Comparison of ENCODE assay signal across 8 cellular contexts in the genomic region with DNA sequence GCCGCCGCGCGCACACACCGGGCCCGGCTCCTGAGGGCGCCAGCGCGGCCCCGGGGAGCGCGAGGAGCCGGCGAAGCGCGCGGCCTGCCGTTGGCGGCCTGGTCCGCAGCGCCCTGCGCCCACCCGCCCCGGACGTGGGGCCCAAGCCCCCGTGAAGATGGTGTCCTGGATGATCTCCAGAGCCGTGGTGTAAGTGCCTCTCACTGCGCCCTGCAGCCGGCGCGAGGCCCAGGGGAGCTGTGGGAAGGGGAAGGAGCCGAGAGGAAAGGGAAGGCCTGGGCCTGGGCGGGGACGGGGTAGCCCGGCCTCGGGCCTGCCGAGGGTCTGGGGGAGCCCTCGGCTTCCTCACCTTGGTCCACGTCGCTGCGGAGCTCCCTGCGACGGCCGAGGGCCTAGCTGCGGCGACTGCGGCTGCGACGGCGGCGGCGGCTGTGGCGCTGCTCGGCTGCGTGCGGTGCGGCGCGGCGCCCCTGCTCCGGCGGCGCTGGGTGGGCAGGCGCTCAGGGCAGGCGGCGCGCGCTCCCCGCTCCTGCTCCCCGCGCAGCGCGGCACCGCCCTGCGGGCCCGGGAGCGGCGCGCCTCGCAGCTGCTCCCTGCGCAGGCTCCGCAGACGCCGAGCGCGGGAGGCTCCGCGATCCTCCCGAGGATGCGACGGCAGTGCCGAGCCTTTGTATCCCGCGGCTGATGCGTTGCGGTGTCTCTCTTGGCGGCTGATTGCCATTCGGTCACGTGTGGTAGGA. TPM values are rescaled to one million over a fixed set of nuclear protein-coding genes. Genes with fewer than 3 reads are reported as not detected.
DNase-seq lines count a peak whose midpoint lies in the region; ATAC-seq and TF ChIP-seq lines count a peak whose summit lies in the region.

REEP3 (plus strand) TSS at position 13 of the 740 bp plus-strand sequence; CDS start at position 158, 145 bp downstream.

- TF ChIP-seq CTCF in mesothelial cell of epicardium (IDR thresholded peaks at IDR 0.05; ENCODE audit: unreplicated experiment): no peak

- in situ Hi-C loops in endometrial microvascular endothelial cells (cut with HindIII; ENCODE audit: inconsistent ontology term, low pct_unique_long_range_greater_than_20kb, low sequenced_read_pairs): loop anchor here (25.0 kb wide), 2 partner anchors 91 to 191 kb away; no protein-coding TSS in a partner anchor

- peak within 1 kb of the TSS; percentile 83 for H3K4me3 ChIP-seq in BLaER1

- H3K9me3 ChIP-seq in BLaER1: no peaks in the 10 kb centered on the region

- H3K4me2 ChIP-seq in BLaER1: peak within 1 kb of the TSS; percentile 88

- no peaks in the 10 kb centered on the region for H3K27me3 Mint-ChIP-seq in mesothelial cell of epicardium (ENCODE audit: low read depth)

- H4K20me1 ChIP-seq in BLaER1: peaks cover 74% of the 10 kb centered on the region

- no peaks in the 10 kb centered on the region for H3K9me3 Mint-ChIP-seq in mesothelial cell of epicardium

- no peaks in the 10 kb centered on the region for H3K27me3 ChIP-seq in BLaER1

- peaks cover 6% of the 10 kb centered on the region for H3K36me3 Mint-ChIP-seq in mesothelial cell of epicardium

- peak within 1 kb of the TSS; percentile 87 for H3K4me3 Mint-ChIP-seq in mesothelial cell of epicardium

- H3K36me3 ChIP-seq in BLaER1: peaks cover 6% of the 10 kb centered on the region; the same call in 1 of the 2 replicates

- ATAC-seq in GM18873 (IDR thresholded peaks at IDR 0.05; ENCODE audit: low FRiP score, unreplicated experiment): peak; percentile 54
- ATAC-seq in HG03135 (IDR thresholded peaks at IDR 0.05; ENCODE audit: unreplicated experiment): peak; percentile 70

- peaks cover 56% of the 10 kb centered on the region for H3K4me1 Mint-ChIP-seq in mesothelial cell of epicardium

- peak within 1 kb of the TSS; percentile 98 for H3K27ac Mint-ChIP-seq in mesothelial cell of epicardium

- peak within 1 kb of the TSS; percentile 97 for H3K27ac ChIP-seq in BLaER1

- H3K9ac ChIP-seq in BLaER1: peak within 1 kb of the TSS; percentile 96

- DNase-seq in NCI-H69 (lab: John Stamatoyannopoulos, UW): peak; percentile 86
- peak; percentile 60 for DNase-seq in activated CD8-positive, alpha-beta memory T cell treated with anti-CD3 and anti-CD28 coated beads, Interleukin-2, amount 50 U/mL, for 4 hours
- peak; percentile 52 to 73 for DNase-seq in mesothelial cell of epicardium (ENCODE audit: low spot score in 2 of 2, unreplicated experiment in 2 of 2)
- DNase-seq in stimulated activated CD8-positive, alpha-beta memory T cell treated with anti-CD3 and anti-CD28 coated beads, Interleukin-15, amount 100 ng/mL, for 48 hours (ENCODE audit: low read depth in 2 of 2): peak; percentile 41 to 51

- peaks cover 58% of the 10 kb centered on the region for H3K4me1 ChIP-seq in BLaER1

RNA-seq across cellular contexts. Expression of gene REEP3, which starts in this region (rescaled TPM):
- total RNA-seq in endometrial microvascular endothelial cells (ENCODE audit: inconsistent ontology term): 55.1 TPM
- total RNA-seq in mesothelial cell of epicardium: 28.5 to 33.1 TPM (median 31.9 TPM) in 3 replicates

Comparison
In these comparisons a context has a peak if more than half of its experiments do, and no peak if none do; other contexts are left out.
1. Peak in every context shown above with its lines: DNase-seq, ATAC-seq, H3K4me3 ChIP-seq and H3K27ac ChIP-seq.